ENCODE assay signal across 29 cellular contexts in the genomic region with DNA sequence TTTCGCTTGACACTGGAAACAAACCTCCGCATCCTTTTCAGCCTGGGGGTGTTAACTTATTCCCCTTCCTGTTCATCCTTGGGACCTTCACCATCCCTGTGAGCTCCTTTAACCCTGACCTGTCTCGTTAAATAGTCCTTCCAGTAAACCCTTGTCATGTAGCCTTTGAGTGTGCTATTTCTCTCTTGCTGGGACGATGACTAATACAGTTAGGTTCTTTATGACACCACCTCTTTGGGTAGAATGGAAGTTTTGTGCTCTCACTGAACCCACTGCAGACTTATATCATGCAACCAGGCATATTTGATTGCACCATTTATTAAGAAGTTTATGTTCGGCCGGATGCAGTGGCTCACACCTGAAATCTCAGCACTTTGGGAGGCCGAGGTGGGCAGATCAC. TPM values are rescaled to one million over a fixed set of nuclear protein-coding genes. Genes with fewer than 3 reads are reported as not detected.
"Had no signal": no experiment of that assay in that cellular context is flagged by ENCODE, and none has a peak within 500 bp of the region (broad histone marks: within the 10 kb centered on the region; RNA-seq: fewer than 3 reads in every experiment).

No MANE protein-coding gene starts in this region.

- DNase-seq: activated CD4-positive, alpha-beta memory T cell treated with anti-CD3 and anti-CD28 coated beads for 36 hours; activated CD4-positive, alpha-beta T cell treated with anti-CD3 and anti-CD28 coated beads for 1 hour; activated CD4-positive, alpha-beta T cell treated with anti-CD3 and anti-CD28 coated beads, Interleukin-2, amount 10 ng/mL, durations not matched to agents 24 days and 14 days; activated CD8-positive, alpha-beta memory T cell treated with anti-CD3 and anti-CD28 coated beads, Interleukin-2, amount 10 ng/mL, durations not matched to agents 7 days and 5 days; activated CD8-positive, alpha-beta memory T cell treated with anti-CD3 and anti-CD28 coated beads, Interleukin-2, amount 50 U/mL, for 4 hours; activated CD8-positive, alpha-beta T cell treated with anti-CD3 and anti-CD28 coated beads, Interleukin-2, amount 10 ng/mL, durations not matched to agents 7 days and 5 days; activated effector memory CD4-positive, alpha-beta T cell treated with anti-CD3 and anti-CD28 coated beads, Interleukin-2, amount 50 U/mL, for 16 hours; activated naive CD4-positive, alpha-beta T cell treated with anti-CD3 and anti-CD28 coated beads for 36 hours; activated T-cell treated with anti-CD3 and anti-CD28 coated beads, Interleukin-2, amount 50 U/mL, for 1 hour; amniotic stem cell; anterior cingulate cortex; brain microvascular endothelial cell; dorsolateral prefrontal cortex; effector memory CD4-positive, alpha-beta T cell; endodermal cell; foreskin fibroblast; head of caudate nucleus; hippocampal formation had no signal

- H3K4me3 Mint-ChIP-seq: activated CD4-positive, alpha-beta memory T cell treated with anti-CD3 and anti-CD28 coated beads for 36 hours; activated CD4-positive, alpha-beta T cell treated with anti-CD3 and anti-CD28 coated beads, Interleukin-2, amount 10 ng/mL, durations not matched to agents 24 days and 14 days; activated CD8-positive, alpha-beta memory T cell treated with anti-CD3 and anti-CD28 coated beads, Interleukin-2, amount 10 ng/mL, durations not matched to agents 7 days and 5 days; activated CD8-positive, alpha-beta T cell treated with anti-CD3 and anti-CD28 coated beads, Interleukin-2, amount 10 ng/mL, durations not matched to agents 7 days and 5 days; activated naive CD4-positive, alpha-beta T cell treated with anti-CD3 and anti-CD28 coated beads for 36 hours; activated naive CD8-positive, alpha-beta T cell; central memory CD8-positive, alpha-beta T cell; dendritic cell treated with granulocyte-macrophage colony-stimulating factor and Interleukin-4, amounts not matched to agents 40 ng/mL and 50 ng/mL, for 4 days; endodermal cell; WTC11 had no signal

- H3K27me3 ChIP-seq: brain microvascular endothelial cell, dorsolateral prefrontal cortex had no signal

- H3K4me1 Mint-ChIP-seq: activated CD4-positive, alpha-beta T cell treated with anti-CD3 and anti-CD28 coated beads, Interleukin-2, amount 10 ng/mL, durations not matched to agents 24 days and 14 days; central memory CD8-positive, alpha-beta T cell; endodermal cell; WTC11 had no signal

- H3K27ac Mint-ChIP-seq: activated CD4-positive, alpha-beta memory T cell treated with anti-CD3 and anti-CD28 coated beads for 36 hours; activated CD4-positive, alpha-beta T cell treated with anti-CD3 and anti-CD28 coated beads, Interleukin-2, amount 10 ng/mL, durations not matched to agents 24 days and 14 days; activated CD8-positive, alpha-beta memory T cell treated with anti-CD3 and anti-CD28 coated beads, Interleukin-2, amount 10 ng/mL, durations not matched to agents 7 days and 5 days; activated CD8-positive, alpha-beta T cell treated with anti-CD3 and anti-CD28 coated beads, Interleukin-2, amount 10 ng/mL, durations not matched to agents 7 days and 5 days; activated naive CD4-positive, alpha-beta T cell treated with anti-CD3 and anti-CD28 coated beads for 36 hours; activated naive CD8-positive, alpha-beta T cell; activated T-helper 2 cell treated with anti-CD3 and anti-CD28 coated beads, Interferon-gamma antibody, Interleukin-2, Interleukin-4, amounts not matched to agents 10 μg/mL and 5 μg/mL and 100 μg/mL, durations not matched to agents 14 hours and 24 hours and 36 hours; dendritic cell treated with granulocyte-macrophage colony-stimulating factor and Interleukin-4, amounts not matched to agents 40 ng/mL and 50 ng/mL, for 4 days; endodermal cell; WTC11 had no signal

- H3K27me3 Mint-ChIP-seq: activated CD4-positive, alpha-beta T cell treated with anti-CD3 and anti-CD28 coated beads, Interleukin-2, amount 10 ng/mL, durations not matched to agents 24 days and 14 days; dendritic cell treated with granulocyte-macrophage colony-stimulating factor and Interleukin-4, amounts not matched to agents 40 ng/mL and 50 ng/mL, for 4 days had no signal

- ATAC-seq: activated CD8-positive, alpha-beta memory T cell treated with anti-CD3 and anti-CD28 coated beads, Interleukin-2, amount 10 ng/mL, durations not matched to agents 7 days and 5 days; activated CD8-positive, alpha-beta T cell treated with anti-CD3 and anti-CD28 coated beads, Interleukin-2, amount 10 ng/mL, durations not matched to agents 7 days and 5 days; esophagus mucosa; WTC11 had no signal

- H3K36me3 ChIP-seq: brain microvascular endothelial cell had no signal

- H3K27ac ChIP-seq: brain microvascular endothelial cell, coronary artery, dorsolateral prefrontal cortex, VCaP had no signal

- FAIRE-seq: astrocyte, bronchial epithelial cell, frontal cortex had no signal

- H3K4me3 ChIP-seq: coronary artery, dorsolateral prefrontal cortex had no signal

- H3K9me3 Mint-ChIP-seq: activated CD4-positive, alpha-beta memory T cell treated with anti-CD3 and anti-CD28 coated beads for 36 hours; activated CD4-positive, alpha-beta T cell treated with anti-CD3 and anti-CD28 coated beads, Interleukin-2, amount 10 ng/mL, durations not matched to agents 24 days and 14 days; activated naive CD4-positive, alpha-beta T cell treated with anti-CD3 and anti-CD28 coated beads for 36 hours; activated T-helper 2 cell treated with anti-CD3 and anti-CD28 coated beads, Interferon-gamma antibody, Interleukin-2, Interleukin-4, amounts not matched to agents 10 μg/mL and 5 μg/mL and 100 μg/mL, durations not matched to agents 14 hours and 24 hours and 36 hours; central memory CD8-positive, alpha-beta T cell had no signal

- H3K36me3 Mint-ChIP-seq: activated CD4-positive, alpha-beta memory T cell treated with anti-CD3 and anti-CD28 coated beads for 36 hours; activated CD8-positive, alpha-beta memory T cell treated with anti-CD3 and anti-CD28 coated beads, Interleukin-2, amount 10 ng/mL, durations not matched to agents 7 days and 5 days; activated naive CD8-positive, alpha-beta T cell; WTC11 had no signal

RNA-seq across cellular contexts. Expression of a gene that starts 40.5 kb away (rescaled TPM):
- total RNA-seq: activated CD4-positive, alpha-beta T cell treated with anti-CD3 and anti-CD28 coated beads, Interleukin-2, amount 10 ng/mL, durations not matched to agents 24 days and 14 days; activated CD8-positive, alpha-beta memory T cell treated with anti-CD3 and anti-CD28 coated beads, Interleukin-2, amount 10 ng/mL, durations not matched to agents 7 days and 5 days; activated CD8-positive, alpha-beta T cell treated with anti-CD3 and anti-CD28 coated beads, Interleukin-2, amount 10 ng/mL, durations not matched to agents 7 days and 5 days; activated T-helper 2 cell treated with anti-CD3 and anti-CD28 coated beads, Interferon-gamma antibody, Interleukin-2, Interleukin-4, amounts not matched to agents 10 μg/mL and 5 μg/mL and 100 μg/mL, durations not matched to agents 14 hours and 24 hours and 36 hours had no signal
